8 cellular contexts compared by ENCODE assay signal in the genomic region with DNA sequence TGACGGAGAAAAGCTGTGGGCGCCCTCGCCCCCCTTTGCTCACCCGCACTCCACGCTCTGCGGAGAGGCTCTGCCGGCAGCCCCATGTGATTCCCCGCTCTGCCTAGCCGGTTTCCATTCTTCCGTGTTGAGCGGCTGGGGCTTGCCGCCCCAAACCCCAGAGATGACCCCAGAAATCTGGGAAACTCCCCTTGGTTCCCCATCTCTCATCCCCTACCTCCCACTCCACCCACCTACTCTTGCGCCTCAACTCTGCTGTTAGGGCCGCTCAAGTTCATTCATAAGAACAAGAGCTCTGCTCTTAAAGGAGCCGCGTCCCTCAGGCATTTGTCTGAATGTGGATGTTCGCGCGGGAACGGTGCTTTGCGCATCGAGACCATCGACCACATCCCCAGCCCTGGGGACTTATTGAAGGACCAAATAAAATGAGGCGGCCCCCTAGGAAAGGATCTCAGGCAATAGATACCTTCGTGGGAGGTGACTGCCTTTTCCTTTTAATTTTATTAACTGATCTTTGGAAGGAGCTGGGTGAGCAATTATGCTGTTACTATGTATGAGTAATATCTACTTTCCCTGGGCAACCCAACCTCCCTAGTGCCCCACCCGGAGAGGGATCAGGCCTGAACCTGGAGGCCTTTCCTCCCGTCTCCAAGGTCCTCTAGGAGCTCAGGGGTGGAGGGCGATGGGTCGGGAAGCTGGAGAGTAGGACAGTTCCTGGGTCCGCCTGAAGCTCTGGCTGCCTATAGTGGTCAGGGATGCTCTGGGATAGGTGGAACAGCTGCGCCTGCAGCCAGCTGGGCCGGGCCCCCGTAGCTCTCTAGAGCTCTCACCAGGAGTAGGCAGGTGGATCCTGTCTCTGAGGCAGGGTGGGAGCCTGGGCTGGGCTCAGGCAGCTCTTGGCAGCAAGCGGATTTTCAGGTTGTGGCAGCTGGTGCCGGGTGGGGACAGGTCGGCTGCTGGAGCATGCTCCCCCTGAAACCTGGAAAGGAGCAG. TPM values are rescaled to one million over a fixed set of nuclear protein-coding genes. Genes with fewer than 3 reads are reported as not detected.
DNase-seq lines count a peak whose midpoint lies in the region; ATAC-seq and TF ChIP-seq lines count a peak whose summit lies in the region.

No MANE protein-coding gene starts in this region.

- ATAC-seq in GM19023 (IDR thresholded peaks at IDR 0.05; ENCODE audit: unreplicated experiment) (peak; percentile 46), HG03280 (IDR thresholded peaks at IDR 0.05; ENCODE audit: unreplicated experiment) (peak; percentile 32), thoracic aorta (ENCODE audit: insufficient number of reproducible peaks, low FRiP score, low read depth) (no peak)

- H3K27ac Mint-ChIP-seq in nephron progenitor cell, result no peak overlapping the region

- H3K36me3 Mint-ChIP-seq in nephron progenitor cell (ENCODE audit: low read depth), result peaks cover 5% of the 10 kb centered on the region

- no peaks in the 10 kb centered on the region for H3K9me3 ChIP-seq in thoracic aorta

- H3K9me3 Mint-ChIP-seq in nephron progenitor cell, result peaks cover 2% of the 10 kb centered on the region

- no peak overlapping the region for H3K27ac ChIP-seq in thoracic aorta

- DNase-seq in AG09309 (ENCODE audit: low read depth) (no peak), NCI-H526 treated with DMSO at 0.1 percent for 48 hours (lab: John Stamatoyannopoulos, UW) (peak; percentile 78), epithelial cell of proximal tubule (ENCODE audit: low read depth) (no peak), nephron progenitor cell (peak; percentile 40), thoracic aorta (ENCODE audit: low spot score) (no peak)
- DNase-seq in activated CD8-positive, alpha-beta memory T cell treated with anti-CD3 and anti-CD28 coated beads, Interleukin-2, amount 50 U/mL, for 24 hours (ENCODE audit: extremely low read depth), result peak; percentile 34

- H3K4me3 Mint-ChIP-seq in nephron progenitor cell, result peak overlapping the region; percentile 88

- H3K27me3 Mint-ChIP-seq in nephron progenitor cell (ENCODE audit: low read depth, poor library complexity), result peaks cover 62% of the 10 kb centered on the region

- TF ChIP-seq CTCF in AG09309 (IDR thresholded peaks at IDR 0.05; ENCODE audit: control insufficient read depth, insufficient read depth, low read depth, low read length, missing control alignments), result no peak
- no peak for TF ChIP-seq CTCF in epithelial cell of proximal tubule (conservative IDR thresholded peaks at IDR 0.05; ENCODE audit: low read depth, low read length)
- TF ChIP-seq CTCF in nephron progenitor cell (IDR thresholded peaks at IDR 0.05), result no peak
- no peak for TF ChIP-seq CTCF in thoracic aorta (IDR thresholded peaks at IDR 0.05)

- peaks cover 10 to 15% of the 10 kb centered on the region in 2 donors for H3K4me1 ChIP-seq in thoracic aorta (ENCODE audit: control insufficient read depth in 1 of 2, low read depth in 2 of 2)

- no peaks in the 10 kb centered on the region for H3K27me3 ChIP-seq in thoracic aorta (replicated peaks; ENCODE audit: insufficient read depth)

- H3K4me3 ChIP-seq in AG09309 (ENCODE audit: control insufficient read depth, low read depth, low read length), result peak overlapping the region; percentile 75
- peak overlapping the region; percentile 93 for H3K4me3 ChIP-seq in epithelial cell of proximal tubule (ENCODE audit: low read depth, low read length)
- peak overlapping the region; percentile 73 for H3K4me3 ChIP-seq in thoracic aorta

- no peaks in the 10 kb centered on the region for H3K36me3 ChIP-seq in thoracic aorta

- H3K4me1 Mint-ChIP-seq in nephron progenitor cell, result peaks cover 13% of the 10 kb centered on the region

RNA-seq across cellular contexts. Expression of a gene that starts 0.9 kb away (rescaled TPM):
- total RNA-seq in epithelial cell of proximal tubule (5.3 and 16.9 TPM in 2 replicates), thoracic aorta (10 to 100 TPM in 1 of 2 donors, 1 to 10 TPM in 1; 5.8 to 13.1 TPM)

RNA-seq across cellular contexts. Expression of a gene that starts 54.1 kb away (rescaled TPM):
- 1.2 and 2.6 TPM in 2 replicates for total RNA-seq in epithelial cell of proximal tubule
- 1 to 10 TPM in 1 of 2 donors, under 1 TPM in 1; 0.42 to 3.9 TPM for total RNA-seq in thoracic aorta

Comparison
In these comparisons a context has a peak if more than half of its experiments do, and no peak if none do; other contexts are left out.
1. DNase-seq: peak in NCI-H526 treated with DMSO at 0.1 percent for 48 hours (single experiment), activated CD8-positive, alpha-beta memory T cell treated with anti-CD3 and anti-CD28 coated beads, Interleukin-2, amount 50 U/mL, for 24 hours (single experiment) and nephron progenitor cell (single experiment); none in AG09309 (single experiment), epithelial cell of proximal tubule (single experiment) and thoracic aorta (single experiment).
2. Peak in every context shown above with its lines, with median percentiles within 50 percentile points of each other: H3K4me3 ChIP-seq.